ENCODE assay signal across 20 cellular contexts in the genomic region with DNA sequence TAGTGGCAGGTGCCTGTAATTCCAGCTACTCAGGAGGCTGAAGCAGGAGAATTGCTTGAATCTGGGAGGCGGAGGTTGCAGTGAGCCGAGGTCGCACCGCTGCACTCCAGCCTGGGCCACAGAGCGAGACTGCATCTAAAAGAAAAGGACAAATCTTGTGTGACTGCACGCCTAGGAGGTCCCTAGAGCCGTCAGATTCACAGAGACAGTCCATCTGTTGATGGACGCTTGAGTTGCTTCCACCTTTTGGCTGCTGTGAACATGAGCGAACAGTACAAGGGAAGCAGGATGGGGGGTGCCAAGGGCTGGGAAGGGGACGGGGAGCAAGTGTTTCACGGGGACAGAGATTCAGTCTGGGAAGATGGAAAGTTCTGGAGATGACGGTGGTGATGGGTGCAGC.
DNase-seq lines count a peak whose midpoint lies in the region; ATAC-seq and TF ChIP-seq lines count a peak whose summit lies in the region.
"Had no signal": no experiment of that assay in that cellular context is flagged by ENCODE, and none has a peak within 500 bp of the region (broad histone marks: within the 10 kb centered on the region; RNA-seq: fewer than 3 reads in every experiment).

No MANE protein-coding gene starts in this region.

- H3K4me3 ChIP-seq in gastrocnemius medialis = no peak overlapping the region
- H3K4me3 ChIP-seq: A549, adrenal gland, SJCRH30 had no signal

- H3K4me1 ChIP-seq in gastrocnemius medialis = peaks cover 29% of the 10 kb centered on the region in 2 donors
- H3K4me1 ChIP-seq: SJCRH30 had no signal

- no peaks in the 10 kb centered on the region for H3K36me3 ChIP-seq in gastrocnemius medialis
- H3K36me3 ChIP-seq: adrenal gland, SJCRH30 had no signal

- no peaks in the 10 kb centered on the region for H3K27me3 ChIP-seq in gastrocnemius medialis
- H3K27me3 ChIP-seq: adrenal gland, foreskin keratinocyte, SJCRH30 had no signal

- peaks cover 66% of the 10 kb centered on the region for H3K4me1 Mint-ChIP-seq in activated T-cell treated with anti-CD3 and anti-CD28 coated beads, Interleukin-2, amount 50 U/mL, for 24 hours (ENCODE audit: low read depth)
- peaks cover 60% of the 10 kb centered on the region for H3K4me1 Mint-ChIP-seq in activated T-cell treated with anti-CD3 and anti-CD28 coated beads, Interleukin-2, amount 50 U/mL, for 72 hours (ENCODE audit: low read depth)
- peaks cover 63 to 71% (median 68%) of the 10 kb centered on the region in 3 donors for H3K4me1 Mint-ChIP-seq in IgD-negative memory B cell

- H3K36me3 Mint-ChIP-seq in activated T-cell treated with anti-CD3 and anti-CD28 coated beads, Interleukin-2, amount 50 U/mL, for 24 hours (ENCODE audit: low read depth) = no peaks in the 10 kb centered on the region
- peaks cover 4 to 5% of the 10 kb centered on the region in 2 donors for H3K36me3 Mint-ChIP-seq in activated T-cell treated with anti-CD3 and anti-CD28 coated beads, Interleukin-2, amount 50 U/mL, for 72 hours (ENCODE audit: insufficient read depth in 2 of 2)
- H3K36me3 Mint-ChIP-seq in IgD-negative memory B cell = peaks cover 9% of the 10 kb centered on the region

- peaks cover 4% of the 10 kb centered on the region for H3K9me3 Mint-ChIP-seq in activated T-cell treated with anti-CD3 and anti-CD28 coated beads, Interleukin-2, amount 50 U/mL, for 24 hours
- peaks cover 3 to 5% of the 10 kb centered on the region in 2 donors for H3K9me3 Mint-ChIP-seq in activated T-cell treated with anti-CD3 and anti-CD28 coated beads, Interleukin-2, amount 50 U/mL, for 72 hours
- H3K9me3 Mint-ChIP-seq in IgD-negative memory B cell = no peaks in the 10 kb centered on the region
- H3K9me3 Mint-ChIP-seq: type B pancreatic cell had no signal

- ATAC-seq in activated T-cell treated with anti-CD3 and anti-CD28 coated beads, Interleukin-2, amount 50 U/mL, for 72 hours (replicated peaks in 1 of 2) = no peak
- ATAC-seq in gastrocnemius medialis (no peak), esophagus mucosa (no peak)
- ATAC-seq: foreskin keratinocyte had no signal

- TF ChIP-seq CTCF in gastrocnemius medialis (IDR thresholded peaks at IDR 0.05 in 4 of 5, conservative IDR thresholded peaks at IDR 0.05 in 1 of 5) = no peak

- no peak overlapping the region for H3K4me3 Mint-ChIP-seq in activated T-cell treated with anti-CD3 and anti-CD28 coated beads, Interleukin-2, amount 50 U/mL, for 24 hours
- no peak overlapping the region for H3K4me3 Mint-ChIP-seq in activated T-cell treated with anti-CD3 and anti-CD28 coated beads, Interleukin-2, amount 50 U/mL, for 72 hours
- H3K4me3 Mint-ChIP-seq in IgD-negative memory B cell = peak overlapping the region; percentile 73 to 91 (median 84)
- H3K4me3 Mint-ChIP-seq: HFFc6, type B pancreatic cell had no signal

- TF ChIP-seq POLR2A in gastrocnemius medialis (IDR thresholded peaks at IDR 0.05) = no peak

- peak overlapping the region; percentile 60 to 94 (median 71) for H3K27ac ChIP-seq in gastrocnemius medialis
- H3K27ac ChIP-seq: foreskin keratinocyte, SJCRH30 had no signal

- peak overlapping the region; percentile 3 for H3K27ac Mint-ChIP-seq in activated T-cell treated with anti-CD3 and anti-CD28 coated beads, Interleukin-2, amount 50 U/mL, for 24 hours
- H3K27ac Mint-ChIP-seq in activated T-cell treated with anti-CD3 and anti-CD28 coated beads, Interleukin-2, amount 50 U/mL, for 72 hours = no peak overlapping the region
- H3K27ac Mint-ChIP-seq in IgD-negative memory B cell = peak overlapping the region; percentile 96 to 99 (median 97)
- H3K27ac Mint-ChIP-seq: HFFc6, type B pancreatic cell had no signal

- in situ Hi-C loops in gastrocnemius medialis (cut with MboI; ENCODE audit: low sequenced_read_pairs in 4 of 4) = no loop called here

- intact Hi-C loops in gastrocnemius medialis (cut with DNase I; ENCODE audit: low total_unique reads) = no loop called here

- no peaks in the 10 kb centered on the region for H3K9me3 ChIP-seq in gastrocnemius medialis
- H3K9me3 ChIP-seq: adrenal gland, SJCRH30 had no signal

- no peaks in the 10 kb centered on the region for H3K27me3 Mint-ChIP-seq in activated T-cell treated with anti-CD3 and anti-CD28 coated beads, Interleukin-2, amount 50 U/mL, for 24 hours
- H3K27me3 Mint-ChIP-seq in activated T-cell treated with anti-CD3 and anti-CD28 coated beads, Interleukin-2, amount 50 U/mL, for 72 hours (ENCODE audit: low read depth) = no peaks in the 10 kb centered on the region
- no peaks in the 10 kb centered on the region for H3K27me3 Mint-ChIP-seq in IgD-negative memory B cell
- H3K27me3 Mint-ChIP-seq: type B pancreatic cell had no signal

- no peak for DNase-seq in activated T-cell treated with anti-CD3 and anti-CD28 coated beads, Interleukin-2, amount 50 U/mL, for 24 hours
- DNase-seq in activated T-cell treated with anti-CD3 and anti-CD28 coated beads, Interleukin-2, amount 50 U/mL, for 72 hours = no peak
- DNase-seq in cerebellum (ENCODE audit: low spot score) = peak; percentile 37
- no peak for DNase-seq in gastrocnemius medialis
- DNase-seq in NCI-H446 treated with DMSO at 0.1 percent for 48 hours (lab: John Stamatoyannopoulos, UW) = no peak
- DNase-seq in epidermal melanocyte (ENCODE audit: insufficient read length, low spot score) = no peak
- DNase-seq: activated CD4-positive, alpha-beta T cell treated with anti-CD3 and anti-CD28 coated beads for 48 hours; activated T-cell treated with anti-CD3 and anti-CD28 coated beads, Interleukin-2, amount 50 U/mL, for 1 hour; COR-L47; foreskin keratinocyte; HFFc6; KG1; NCI-H1105; T1000 had no signal

Comparison
In these comparisons a context has a peak if more than half of its experiments do, and no peak if none do; other contexts are left out.
1. H3K4me3 Mint-ChIP-seq: peak in IgD-negative memory B cell (4 of 4); none in activated T-cell treated with anti-CD3 and anti-CD28 coated beads, Interleukin-2, amount 50 U/mL, for 24 hours (single experiment) and activated T-cell treated with anti-CD3 and anti-CD28 coated beads, Interleukin-2, amount 50 U/mL, for 72 hours (0 of 2).